Comparison of ENCODE assay signal across 9 cellular contexts in the genomic region with DNA sequence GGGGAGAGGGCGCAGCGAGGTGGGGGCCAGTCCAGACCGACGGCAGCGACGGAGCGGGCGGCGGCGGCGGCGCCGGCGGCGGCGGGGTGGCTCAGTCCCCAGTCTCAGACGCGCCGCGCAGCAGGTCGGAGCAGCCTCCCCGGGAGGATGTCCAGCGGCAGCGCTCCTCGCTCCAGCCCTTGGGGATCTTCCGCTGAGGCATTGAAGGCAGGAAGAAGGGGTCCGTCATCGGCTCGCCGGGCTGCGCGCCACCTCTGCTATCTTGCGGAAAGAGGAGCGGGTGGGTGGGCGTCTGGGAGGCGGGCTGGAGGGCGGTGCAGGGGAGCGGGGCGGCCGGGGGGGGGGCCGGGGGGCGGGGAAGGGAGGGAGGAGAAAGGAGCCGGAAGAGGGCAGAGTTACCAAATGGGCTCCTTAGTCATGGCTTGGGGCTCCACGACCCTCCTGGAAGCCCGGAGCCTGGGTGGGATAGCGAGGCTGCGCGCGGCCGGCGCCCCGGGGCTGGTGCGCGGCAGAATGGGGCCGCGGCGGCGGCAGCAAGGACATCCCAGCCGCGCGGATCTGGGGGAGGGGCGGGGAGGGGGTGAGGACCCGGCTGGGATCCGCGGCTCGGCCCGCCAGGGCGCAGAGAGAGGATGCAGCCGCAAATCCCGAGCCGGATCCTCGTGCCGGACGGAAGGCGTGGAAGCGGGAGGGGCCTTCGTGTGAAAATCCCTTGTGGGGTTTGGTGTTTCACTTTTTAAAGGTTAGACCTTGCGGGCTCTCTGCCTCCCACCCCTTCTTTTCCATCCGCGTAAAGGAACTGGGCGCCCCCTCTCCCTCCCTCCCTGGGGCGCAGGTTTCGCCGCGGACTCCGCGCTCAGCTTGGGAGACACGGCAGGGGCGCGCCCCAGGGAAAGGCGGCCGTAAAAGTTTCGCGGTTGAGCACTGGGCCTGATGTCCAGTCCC. TPM values are rescaled to one million over a fixed set of nuclear protein-coding genes. Genes with fewer than 3 reads are reported as not detected.
DNase-seq lines count a peak whose midpoint lies in the region; ATAC-seq, FAIRE-seq and TF ChIP-seq lines count a peak whose summit lies in the region.
"Had no signal": no experiment of that assay in that cellular context is flagged by ENCODE, and none has a peak within 500 bp of the region (broad histone marks: within the 10 kb centered on the region; RNA-seq: fewer than 3 reads in every experiment).

A gene with protein sequence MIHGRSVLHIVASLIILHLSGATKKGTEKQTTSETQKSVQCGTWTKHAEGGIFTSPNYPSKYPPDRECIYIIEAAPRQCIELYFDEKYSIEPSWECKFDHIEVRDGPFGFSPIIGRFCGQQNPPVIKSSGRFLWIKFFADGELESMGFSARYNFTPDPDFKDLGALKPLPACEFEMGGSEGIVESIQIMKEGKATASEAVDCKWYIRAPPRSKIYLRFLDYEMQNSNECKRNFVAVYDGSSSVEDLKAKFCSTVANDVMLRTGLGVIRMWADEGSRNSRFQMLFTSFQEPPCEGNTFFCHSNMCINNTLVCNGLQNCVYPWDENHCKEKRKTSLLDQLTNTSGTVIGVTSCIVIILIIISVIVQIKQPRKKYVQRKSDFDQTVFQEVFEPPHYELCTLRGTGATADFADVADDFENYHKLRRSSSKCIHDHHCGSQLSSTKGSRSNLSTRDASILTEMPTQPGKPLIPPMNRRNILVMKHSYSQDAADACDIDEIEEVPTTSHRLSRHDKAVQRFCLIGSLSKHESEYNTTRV (minus strand): TSS at position 267 of the 945 bp plus-strand sequence. CDS start 696 bp downstream, outside the sequence.

- H4K20me1 ChIP-seq in keratinocyte (ENCODE audit: control insufficient read depth, extremely low read depth, insufficient read depth, low read length): no peaks in the 10 kb centered on the region

- no peaks in the 10 kb centered on the region for H3K36me3 Mint-ChIP-seq in activated CD8-positive, alpha-beta T cell treated with anti-CD3 and anti-CD28 coated beads, Interleukin-2, amount 10 ng/mL, durations not matched to agents 7 days and 5 days (ENCODE audit: low read depth)
- no peaks in the 10 kb centered on the region for H3K36me3 Mint-ChIP-seq in CD4-positive, alpha-beta T cell (ENCODE audit: low read depth)

- H3K9me1 ChIP-seq in keratinocyte (ENCODE audit: control insufficient read depth, extremely low read depth, insufficient read depth, low read length): no peaks in the 10 kb centered on the region

- H3K4me2 ChIP-seq in keratinocyte (ENCODE audit: control insufficient read depth, extremely low read depth, insufficient read depth, low read depth, low read length): peak within 1 kb of the TSS; percentile 87

- POLR2A ChIA-PET in activated CD8-positive, alpha-beta T cell treated with anti-CD3 and anti-CD28 coated beads, Interleukin-2, amount 10 ng/mL, durations not matched to agents 7 days and 5 days (lab: Charles Lee): no interaction called here
- POLR2A ChIA-PET in CD4-positive, alpha-beta T cell (lab: Charles Lee): no interaction called here

- H3K27ac ChIP-seq in WERI-Rb-1 (no peak within 1 kb of the TSS), keratinocyte (ENCODE audit: control insufficient read depth, insufficient read depth, low read length) (peak within 1 kb of the TSS; percentile 31)
- no peak within 1 kb of the TSS for H3K27ac ChIP-seq in CD4-positive, alpha-beta T cell (ENCODE audit: low read depth, low read length)

- H3K9ac ChIP-seq in keratinocyte (ENCODE audit: control insufficient read depth, extremely low read depth, insufficient read depth, low read length): peak within 1 kb of the TSS; percentile 69

- TF ChIP-seq CTCF in WERI-Rb-1 (IDR thresholded peaks at IDR 0.05; ENCODE audit: low read depth, low read length): no peak
- no peak for TF ChIP-seq CTCF in keratinocyte (optimal IDR thresholded peaks at IDR 0.05 in 1 of 3, IDR thresholded peaks at IDR 0.05 in 1 of 3, conservative IDR thresholded peaks at IDR 0.05 in 1 of 3; ENCODE audit: extremely low read depth in 1 of 3, insufficient read depth in 2 of 3, low read length in 3 of 3)
- no peak for TF ChIP-seq CTCF in BE2C (IDR thresholded peaks at IDR 0.05; ENCODE audit: low read depth, low read length)
- TF ChIP-seq CTCF in CD4-positive, alpha-beta T cell (IDR thresholded peaks at IDR 0.05): no peak

- peaks cover 31% of the 10 kb centered on the region for H3K27me3 Mint-ChIP-seq in activated CD8-positive, alpha-beta T cell treated with anti-CD3 and anti-CD28 coated beads, Interleukin-2, amount 10 ng/mL, durations not matched to agents 7 days and 5 days (ENCODE audit: low read depth)
- H3K27me3 Mint-ChIP-seq in CD4-positive, alpha-beta T cell: peaks cover 35% of the 10 kb centered on the region

- H3K27me3 ChIP-seq in WERI-Rb-1 (ENCODE audit: insufficient read depth, low read depth, severe bottlenecking) (peaks cover 25% of the 10 kb centered on the region), keratinocyte (ENCODE audit: control insufficient read depth, extremely low read depth, insufficient read depth, low read length) (peaks cover 21% of the 10 kb centered on the region), BE2C (peaks cover 22% of the 10 kb centered on the region)
- H3K27me3 ChIP-seq in CD4-positive, alpha-beta T cell (ENCODE audit: control insufficient read depth, insufficient read depth, low read length): peaks cover 23% of the 10 kb centered on the region

- H3K4me1 ChIP-seq in keratinocyte (ENCODE audit: control insufficient read depth, extremely low read depth, insufficient read depth, low read length) (peaks cover 6% of the 10 kb centered on the region), BE2C (no peaks in the 10 kb centered on the region)

- CTCF ChIA-PET in activated CD8-positive, alpha-beta T cell treated with anti-CD3 and anti-CD28 coated beads, Interleukin-2, amount 10 ng/mL, durations not matched to agents 7 days and 5 days (lab: Charles Lee): no interaction called here
- CTCF ChIA-PET in CD4-positive, alpha-beta T cell (lab: Charles Lee): no interaction called here

- dilution Hi-C loops in keratinocyte (cut with MboI; ENCODE audit: extremely low pct_ligation_motif_present, low sequenced_read_pairs): no loop called here

- H3K27ac Mint-ChIP-seq in activated CD8-positive, alpha-beta T cell treated with anti-CD3 and anti-CD28 coated beads, Interleukin-2, amount 10 ng/mL, durations not matched to agents 7 days and 5 days: no peak within 1 kb of the TSS
- no peak within 1 kb of the TSS for H3K27ac Mint-ChIP-seq in CD4-positive, alpha-beta T cell

- intact Hi-C loops in left cardiac atrium (cut with DNase I) (no loop called here), Right ventricle myocardium superior (cut with DNase I) (no loop called here)
- intact Hi-C loops in CD4-positive, alpha-beta T cell (cut with DNase I, micrococcal nuclease): no loop called here

- H3K9me3 Mint-ChIP-seq in activated CD8-positive, alpha-beta T cell treated with anti-CD3 and anti-CD28 coated beads, Interleukin-2, amount 10 ng/mL, durations not matched to agents 7 days and 5 days (ENCODE audit: insufficient read depth): no peaks in the 10 kb centered on the region
- peaks cover 2% of the 10 kb centered on the region for H3K9me3 Mint-ChIP-seq in CD4-positive, alpha-beta T cell

- DNase-seq in left cardiac atrium (no peak), Right ventricle myocardium superior (no peak), WERI-Rb-1 (peak; percentile 56), keratinocyte (ENCODE audit: low read depth, low spot score) (no peak), BE2C (no peak), SIG-M5 (lab: John Stamatoyannopoulos, UW) (no peak)
- DNase-seq in activated CD8-positive, alpha-beta T cell treated with anti-CD3 and anti-CD28 coated beads, Interleukin-2, amount 10 ng/mL, durations not matched to agents 7 days and 5 days: no peak
- no peak for DNase-seq in CD4-positive, alpha-beta T cell

- H3K4me3 ChIP-seq in WERI-Rb-1 (ENCODE audit: low read depth, low read length) (peak within 1 kb of the TSS; percentile 57), keratinocyte (ENCODE audit: control insufficient read depth in 2 of 3, extremely low read depth in 1 of 3, insufficient read depth in 2 of 3, low read depth in 1 of 3, low read length in 3 of 3) (peak within 1 kb of the TSS; percentile 59 to 91 (median 71)), BE2C (ENCODE audit: low read depth, low read length) (no peak within 1 kb of the TSS)
- H3K4me3 ChIP-seq: lung had no signal

- no peaks in the 10 kb centered on the region for H3K9me3 ChIP-seq in WERI-Rb-1 (ENCODE audit: severe bottlenecking)
- H3K9me3 ChIP-seq in keratinocyte (ENCODE audit: control insufficient read depth, low read depth, low read length): no peaks in the 10 kb centered on the region
- H3K9me3 ChIP-seq in BE2C: no peaks in the 10 kb centered on the region
- H3K9me3 ChIP-seq in CD4-positive, alpha-beta T cell (ENCODE audit: control insufficient read depth, low read length): no peaks in the 10 kb centered on the region

- no peak within 1 kb of the TSS for H3K4me3 Mint-ChIP-seq in activated CD8-positive, alpha-beta T cell treated with anti-CD3 and anti-CD28 coated beads, Interleukin-2, amount 10 ng/mL, durations not matched to agents 7 days and 5 days
- H3K4me3 Mint-ChIP-seq in CD4-positive, alpha-beta T cell: no peak within 1 kb of the TSS

- FAIRE-seq in keratinocyte (lab: Jason Lieb, UNC): no peak

- peaks cover 4% of the 10 kb centered on the region for H3K4me1 Mint-ChIP-seq in activated CD8-positive, alpha-beta T cell treated with anti-CD3 and anti-CD28 coated beads, Interleukin-2, amount 10 ng/mL, durations not matched to agents 7 days and 5 days (ENCODE audit: low read depth)
- H3K4me1 Mint-ChIP-seq in CD4-positive, alpha-beta T cell (ENCODE audit: low read depth): no peaks in the 10 kb centered on the region

- peak within 1 kb of the TSS; percentile 79 for H2AFZ ChIP-seq in keratinocyte (ENCODE audit: control insufficient read depth, low read length)

- peak; percentile 19 to 22 for ATAC-seq in left cardiac atrium
- no peak for ATAC-seq in Right ventricle myocardium superior (ENCODE audit: poor library complexity)
- no peak for ATAC-seq in activated CD8-positive, alpha-beta T cell treated with anti-CD3 and anti-CD28 coated beads, Interleukin-2, amount 10 ng/mL, durations not matched to agents 7 days and 5 days
- ATAC-seq in CD4-positive, alpha-beta T cell (ENCODE audit: poor library complexity): no peak

- no peaks in the 10 kb centered on the region for H3K36me3 ChIP-seq in WERI-Rb-1
- no peaks in the 10 kb centered on the region for H3K36me3 ChIP-seq in keratinocyte (ENCODE audit: control insufficient read depth in 2 of 2, extremely low read depth in 1 of 2, insufficient read depth in 2 of 2, low read length in 2 of 2)
- H3K36me3 ChIP-seq in BE2C: no peaks in the 10 kb centered on the region

- peaks cover 19% of the 10 kb centered on the region for H3K79me2 ChIP-seq in keratinocyte (ENCODE audit: control insufficient read depth, insufficient read depth, low read length)

RNA-seq across cellular contexts. Expression of the gene that starts here (rescaled TPM):
- total RNA-seq in left cardiac atrium (1 to 10 TPM in 1 of 2 donors, not detected in 1; 1.6 TPM), Right ventricle myocardium superior (not detected)
- 16.3 to 23.4 TPM (median 19.2 TPM) in 3 replicates for polyA plus RNA-seq in keratinocyte
- polyA plus RNA-seq in keratinocyte (2011; ENCODE audit: low read depth): 2.5 TPM
- 17.6 and 20.0 TPM in 2 replicates for polyA plus RNA-seq in keratinocyte (2011; cell fraction: cytosol; rRNA removed)
- polyA plus RNA-seq in keratinocyte (2011; cell fraction: nucleus; rRNA removed): 20.6 and 21.5 TPM in 2 replicates
- 2.0 and 19.9 TPM in 2 replicates for polyA plus RNA-seq in keratinocyte (2012; ENCODE audit: low replicate concordance)
- 8.5 to 33.8 TPM (median 26.2 TPM) in 3 replicates for polyA minus RNA-seq in keratinocyte
- polyA minus RNA-seq in keratinocyte (2011; cell fraction: cytosol; rRNA and poly(A)+ RNA removed): 19.6 TPM
- polyA minus RNA-seq in keratinocyte (2011; cell fraction: nucleus; rRNA and poly(A)+ RNA removed): 59.7 and 70.4 TPM in 2 replicates
- not detected for total RNA-seq in activated CD8-positive, alpha-beta T cell treated with anti-CD3 and anti-CD28 coated beads, Interleukin-2, amount 10 ng/mL, durations not matched to agents 7 days and 5 days
- polyA plus RNA-seq in BE2C (2012; ENCODE audit: insufficient read depth, insufficient read length, low read depth): not detected
- not detected for total RNA-seq in CD4-positive, alpha-beta T cell
- total RNA-seq: lung had no signal

Comparison
In these comparisons a context has a peak if more than half of its experiments do, and no peak if none do; other contexts are left out.
1. ATAC-seq: peak in left cardiac atrium (2 of 2); none in Right ventricle myocardium superior (single experiment), activated CD8-positive, alpha-beta T cell treated with anti-CD3 and anti-CD28 coated beads, Interleukin-2, amount 10 ng/mL, durations not matched to agents 7 days and 5 days (single experiment) and CD4-positive, alpha-beta T cell (single experiment).